Comparison of ENCODE assay signal across 16 cellular contexts in genomic region chr3:172158741-172159140, GRCh38.
DNase-seq lines count a peak whose midpoint lies in the region; ATAC-seq and TF ChIP-seq lines count a peak whose summit lies in the region.
"Had no signal": no experiment of that assay in that cellular context is flagged by ENCODE, and none has a peak within 500 bp of the region (broad histone marks: within the 10 kb centered on the region; RNA-seq: fewer than 3 reads in every experiment).

No MANE protein-coding gene starts in this region.

- TF ChIP-seq CTCF in PC-3 (conservative IDR thresholded peaks at IDR 0.05; ENCODE audit: low read depth, low read length): no peak
- no peak for TF ChIP-seq CTCF in brain microvascular endothelial cell (IDR thresholded peaks at IDR 0.05; ENCODE audit: low read depth, low read length, missing control alignments)
- no peak for TF ChIP-seq CTCF in tibial artery (IDR thresholded peaks at IDR 0.05)

- H3K4me3 ChIP-seq in PC-3 (ENCODE audit: low read length): no peak overlapping the region
- H3K4me3 ChIP-seq in brain microvascular endothelial cell (ENCODE audit: low read depth, low read length): no peak overlapping the region
- no peak overlapping the region for H3K4me3 ChIP-seq in mesendoderm (ENCODE audit: low read length)
- H3K4me3 ChIP-seq in tibial artery: no peak overlapping the region
- H3K4me3 ChIP-seq: GM23338 had no signal

- H3K4me2 ChIP-seq in PC-3 (ENCODE audit: low read length): peak overlapping the region; percentile 45; the same call in 1 of the 2 replicates
- no peak overlapping the region for H3K4me2 ChIP-seq in mesendoderm (ENCODE audit: low read length)
- H3K4me2 ChIP-seq: GM23338 had no signal

- no peak overlapping the region for H2BK15ac ChIP-seq in mesendoderm (replicated peaks; ENCODE audit: low read depth)

- no peak for ATAC-seq in PC-3
- ATAC-seq: GM23338, Right ventricle myocardium inferior had no signal

- H3K79me1 ChIP-seq in mesendoderm (ENCODE audit: low read length): peaks cover 15% of the 10 kb centered on the region

- no peak overlapping the region for H2BK120ac ChIP-seq in mesendoderm (ENCODE audit: low read depth, low read length)

- H3K27me3 ChIP-seq in PC-3 (ENCODE audit: low read length): no peaks in the 10 kb centered on the region
- H3K27me3 ChIP-seq in brain microvascular endothelial cell (replicated peaks): no peaks in the 10 kb centered on the region
- no peaks in the 10 kb centered on the region for H3K27me3 ChIP-seq in mesendoderm (ENCODE audit: insufficient read depth, low read length, poor library complexity)
- H3K27me3 ChIP-seq in tibial artery: no peaks in the 10 kb centered on the region
- H3K27me3 ChIP-seq: BE2C had no signal

- in situ Hi-C loops in brain microvascular endothelial cell (cut with HindIII; ENCODE audit: low pct_ligation_motif_present, low sequenced_read_pairs): no loop called here

- POLR2A ChIA-PET in PC-3 (lab: Charles Lee; ENCODE audit: unreplicated experiment): no interaction called here

- no TSS peak for BruUV-seq in PC-3 (replicated peaks; lab: Mats Ljungman, UMichigan)

- H3F3A ChIP-seq in PC-3 (ENCODE audit: low read length, unreplicated experiment): no peaks in the 10 kb centered on the region

- no peak overlapping the region for H4K8ac ChIP-seq in mesendoderm (ENCODE audit: low read depth, low read length)

- H3K9me3 ChIP-seq in PC-3 (ENCODE audit: low read length): no peaks in the 10 kb centered on the region
- H3K9me3 ChIP-seq in tibial artery: no peaks in the 10 kb centered on the region
- H3K9me3 ChIP-seq: BE2C had no signal

- no peak overlapping the region for H3K56ac ChIP-seq in mesendoderm (ENCODE audit: low read length)

- CTCF ChIA-PET in PC-3 (lab: Charles Lee): no interaction called here

- H2AFZ ChIP-seq in PC-3 (ENCODE audit: low read length): no peak overlapping the region
- H2AFZ ChIP-seq: GM23338 had no signal

- H2AK5ac ChIP-seq in mesendoderm (ENCODE audit: low read length): no peak overlapping the region

- H4K5ac ChIP-seq in mesendoderm (ENCODE audit: low read length): no peak overlapping the region

- DNase-seq in PC-3: no peak
- no peak for DNase-seq in brain microvascular endothelial cell
- no peak for DNase-seq in mesendoderm
- DNase-seq in tibial artery: no peak
- DNase-seq in NCI-H146 (lab: John Stamatoyannopoulos, UW): no peak
- no peak for DNase-seq in dermis blood vessel endothelial cell
- no peak for DNase-seq in hippocampal formation (lab: John Stamatoyannopoulos, UW)
- DNase-seq: BE2C; CD4-positive, alpha-beta memory T cell; DMS79 treated with DMSO at 0.1 percent for 48 hours; KBM-7; NCI-H1436 treated with DMSO at 0.1 percent for 48 hours; NCI-H2081; NCI-H774 had no signal

- H3K9me2 ChIP-seq in PC-3 (replicated peaks; ENCODE audit: low read length): no peaks in the 10 kb centered on the region

- intact Hi-C loops in PC-3 (cut with micrococcal nuclease): no loop called here
- intact Hi-C loops in tibial artery (cut with DNase I; ENCODE audit: low total_unique reads): no loop called here

- H3K36me3 ChIP-seq in PC-3 (ENCODE audit: low read depth, low read length) (no peaks in the 10 kb centered on the region), brain microvascular endothelial cell (replicated peaks) (peaks cover 11% of the 10 kb centered on the region), mesendoderm (ENCODE audit: control insufficient read depth, insufficient read depth, low read length) (no peaks in the 10 kb centered on the region), tibial artery (no peaks in the 10 kb centered on the region)
- H3K36me3 ChIP-seq: BE2C had no signal

- H3K4me1 ChIP-seq in PC-3 (ENCODE audit: insufficient read depth, low read length) (peaks cover 47% of the 10 kb centered on the region), mesendoderm (ENCODE audit: control insufficient read depth, low read depth, low read length) (peaks cover 17% of the 10 kb centered on the region), tibial artery (peaks cover 0 to 86% (median 45%) of the 10 kb centered on the region in 4 donors)

- peak overlapping the region; percentile 31 for H3K18ac ChIP-seq in mesendoderm (ENCODE audit: low read length)

- H3K23ac ChIP-seq in mesendoderm (ENCODE audit: low read length): no peak overlapping the region

- peak overlapping the region; percentile 15; the same call in 1 of the 2 replicates for H3K27ac ChIP-seq in PC-3 (ENCODE audit: low read length)
- H3K27ac ChIP-seq in brain microvascular endothelial cell: peak overlapping the region; percentile 35
- H3K27ac ChIP-seq in mesendoderm (ENCODE audit: low read depth, low read length): no peak overlapping the region
- H3K27ac ChIP-seq in tibial artery: peak overlapping the region; percentile 54 to 65

- peaks cover 98% of the 10 kb centered on the region for H3K79me2 ChIP-seq in PC-3 (ENCODE audit: low read length)
- peaks cover 45% of the 10 kb centered on the region for H3K79me2 ChIP-seq in mesendoderm (ENCODE audit: control insufficient read depth, insufficient read depth, low read length)

- H4K20me1 ChIP-seq in PC-3 (ENCODE audit: low read length): 0 out of 2 replicates have a peak, but pooled peaks cover 4% of the 10 kb centered on the region

- H3K9ac ChIP-seq in PC-3 (ENCODE audit: low read length): no peak overlapping the region
- H3K9ac ChIP-seq in mesendoderm (ENCODE audit: low read length): no peak overlapping the region

- H2BK5ac ChIP-seq in mesendoderm (ENCODE audit: low read length): no peak overlapping the region

- no peak overlapping the region for H3K4ac ChIP-seq in mesendoderm (ENCODE audit: low read depth, low read length)

- WGBS in mesendoderm (ENCODE audit: extremely low coverage, insufficient coverage, low lambda C conversion rate): no CpG with 5 or more reads among the region's 4 CpGs
